9 cellular contexts compared by ENCODE assay signal in genomic region chr1:200139661-200140250, GRCh38.
DNase-seq lines count a peak whose midpoint lies in the region; ATAC-seq, FAIRE-seq and TF ChIP-seq lines count a peak whose summit lies in the region.
"Had no signal": no experiment of that assay in that cellular context is flagged by ENCODE, and none has a peak within 500 bp of the region (broad histone marks: within the 10 kb centered on the region; RNA-seq: fewer than 3 reads in every experiment).

No MANE protein-coding gene starts in this region.

- H3K4me1 Mint-ChIP-seq in GM23338 (no peaks in the 10 kb centered on the region), osteocyte (ENCODE audit: unreplicated experiment) (no peaks in the 10 kb centered on the region)

- no peaks in the 10 kb centered on the region for H3F3A ChIP-seq in GM23338 (replicated peaks; ENCODE audit: low read depth)

- peaks cover 2% of the 10 kb centered on the region for H3K27me3 Mint-ChIP-seq in GM23338 (ENCODE audit: insufficient read depth, low read depth, poor library complexity)
- peaks cover 12% of the 10 kb centered on the region for H3K27me3 Mint-ChIP-seq in osteocyte (ENCODE audit: unreplicated experiment)

- no peak overlapping the region for H3K27ac ChIP-seq in GM23338 (ENCODE audit: low read depth)
- H3K27ac ChIP-seq in Karpas-422 (ENCODE audit: low read length): no peak overlapping the region
- H3K27ac ChIP-seq: parathyroid adenoma had no signal

- H3K9me3 Mint-ChIP-seq in GM23338 (no peaks in the 10 kb centered on the region; the same call in 2 of the 3 replicates), osteocyte (ENCODE audit: unreplicated experiment) (no peaks in the 10 kb centered on the region)

- H3K27ac Mint-ChIP-seq in GM23338 (no peak overlapping the region), osteocyte (ENCODE audit: unreplicated experiment) (no peak overlapping the region)

- no peaks in the 10 kb centered on the region for H3K27me3 ChIP-seq in GM23338 (ENCODE audit: insufficient read depth)
- H3K27me3 ChIP-seq in Karpas-422 (ENCODE audit: low read length): no peaks in the 10 kb centered on the region

- no peaks in the 10 kb centered on the region for H4K20me1 ChIP-seq in GM23338 (replicated peaks; ENCODE audit: insufficient read depth)
- no peaks in the 10 kb centered on the region for H4K20me1 ChIP-seq in Karpas-422 (ENCODE audit: insufficient read depth, low read depth, low read length)

- ATAC-seq in GM23338 (peak; percentile 82), esophagus mucosa (peak; percentile 75)

- H2AFZ ChIP-seq in GM23338: no peak overlapping the region
- no peak overlapping the region for H2AFZ ChIP-seq in Karpas-422 (ENCODE audit: low read length)
- H2AFZ ChIP-seq: parathyroid adenoma had no signal

- peak; percentile 61 for DNase-seq in EL
- DNase-seq in GM23338 (ENCODE audit: low spot score): peak; percentile 78
- DNase-seq in Karpas-422: peak; percentile 78
- peak; percentile 28 for DNase-seq in SIG-M5 (lab: John Stamatoyannopoulos, UW)
- no peak for DNase-seq in osteocyte (ENCODE audit: extremely low spot score, unreplicated experiment)
- DNase-seq in amygdala (lab: John Stamatoyannopoulos, UW): no peak

- H3K4me3 ChIP-seq in GM23338: no peak overlapping the region
- no peak overlapping the region for H3K4me3 ChIP-seq in Karpas-422 (ENCODE audit: low read length)

- H3K36me3 Mint-ChIP-seq in GM23338 (ENCODE audit: low read depth) (no peaks in the 10 kb centered on the region), osteocyte (ENCODE audit: unreplicated experiment) (no peaks in the 10 kb centered on the region)

- no peaks in the 10 kb centered on the region for H3K9me2 ChIP-seq in GM23338 (ENCODE audit: insufficient read depth)
- no peaks in the 10 kb centered on the region for H3K9me2 ChIP-seq in Karpas-422 (replicated peaks; ENCODE audit: insufficient read depth, low read length)

- no peaks in the 10 kb centered on the region for H3K9me3 ChIP-seq in Karpas-422 (ENCODE audit: low read length)

- H3K79me2 ChIP-seq in GM23338 (replicated peaks; ENCODE audit: insufficient read depth) (no peaks in the 10 kb centered on the region), Karpas-422 (ENCODE audit: low read length) (no peaks in the 10 kb centered on the region)
- H3K79me2 ChIP-seq: parathyroid adenoma had no signal

- H3K4me3 Mint-ChIP-seq in GM23338 (no peak overlapping the region), osteocyte (ENCODE audit: unreplicated experiment) (no peak overlapping the region)

- no peak overlapping the region for H3K9ac ChIP-seq in Karpas-422 (ENCODE audit: low read length)
- H3K9ac ChIP-seq: parathyroid adenoma had no signal

- FAIRE-seq in A204.1 (lab: Jason Lieb, UNC): peak; percentile 87

- no peak overlapping the region for H3K4me2 ChIP-seq in GM23338
- no peak overlapping the region for H3K4me2 ChIP-seq in Karpas-422 (ENCODE audit: low read depth, low read length, poor library complexity, severe bottlenecking)

- H3K36me3 ChIP-seq in GM23338 (ENCODE audit: insufficient read depth): no peaks in the 10 kb centered on the region
- no peaks in the 10 kb centered on the region for H3K36me3 ChIP-seq in Karpas-422 (ENCODE audit: insufficient read depth, low read length)

- H3K4me1 ChIP-seq in GM23338 (ENCODE audit: insufficient read depth) (no peaks in the 10 kb centered on the region), Karpas-422 (ENCODE audit: low read length) (no peaks in the 10 kb centered on the region)
- H3K4me1 ChIP-seq: parathyroid adenoma had no signal

- TF ChIP-seq CTCF in GM23338 (conservative IDR thresholded peaks at IDR 0.05; ENCODE audit: low read depth in 2 of 2): peak; percentile 77 to 92
- TF ChIP-seq CTCF in osteocyte (IDR thresholded peaks at IDR 0.05): peak; percentile 78

TF ChIP-seq in GM23338, 12 proteins besides CTCF, POLR2A, EP300 and RAD21:
- no peak for TF ChIP-seq ZNF331 (CRISPR knock-in tag; IDR thresholded peaks at IDR 0.05; ENCODE audit: low read depth)
TF ChIP-seq in GM23338: peak in this region for 0.

Comparison
In these comparisons a context has a peak if more than half of its experiments do, and no peak if none do; other contexts are left out.
1. DNase-seq: peak in EL (single experiment), GM23338 (single experiment), Karpas-422 (single experiment) and SIG-M5 (single experiment); none in osteocyte (single experiment) and amygdala (0 of 56).